Comparison of ENCODE assay signal across 18 cellular contexts in the genomic region with DNA sequence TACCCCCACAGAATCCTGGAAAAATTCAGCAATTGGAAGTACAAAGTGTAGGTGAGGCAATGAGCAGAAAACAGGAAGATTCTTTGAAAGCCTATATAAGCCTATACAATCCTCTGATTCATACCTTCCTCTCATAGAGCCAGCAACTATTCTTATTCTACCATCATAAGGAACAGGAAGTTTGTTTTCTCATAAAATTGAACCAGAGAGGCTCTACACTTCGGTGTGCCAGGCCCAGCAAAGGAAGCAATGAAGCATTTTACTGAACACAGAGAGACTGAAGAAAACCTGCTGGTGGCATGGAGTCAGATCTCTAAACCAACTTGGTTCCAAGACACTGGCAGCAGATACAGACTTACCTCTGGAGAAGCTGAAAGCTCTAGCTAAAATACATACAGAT. TPM values are rescaled to one million over a fixed set of nuclear protein-coding genes. Genes with fewer than 3 reads are reported as not detected.
DNase-seq lines count a peak whose midpoint lies in the region; ATAC-seq and TF ChIP-seq lines count a peak whose summit lies in the region.
"Had no signal": no experiment of that assay in that cellular context is flagged by ENCODE, and none has a peak within 500 bp of the region (broad histone marks: within the 10 kb centered on the region; RNA-seq: fewer than 3 reads in every experiment).

No MANE protein-coding gene starts in this region.

- H3K4me1 Mint-ChIP-seq in activated T-cell treated with anti-CD3 and anti-CD28 coated beads, Interleukin-2, amount 50 U/mL, for 72 hours (ENCODE audit: low read depth): peaks cover 22% of the 10 kb centered on the region
- peaks cover 26% of the 10 kb centered on the region for H3K4me1 Mint-ChIP-seq in activated T-cell treated with anti-CD3 and anti-CD28 coated beads, Interleukin-2, amount 50 U/mL, for 4 hours (ENCODE audit: low read depth)
- peaks cover 28% of the 10 kb centered on the region for H3K4me1 Mint-ChIP-seq in dendritic cell treated with granulocyte-macrophage colony-stimulating factor and Interleukin-4, amounts not matched to agents 40 ng/mL and 50 ng/mL, for 4 days (ENCODE audit: low read depth)
- H3K4me1 Mint-ChIP-seq in Calu3 (ENCODE audit: low read depth, unreplicated experiment): no peaks in the 10 kb centered on the region

- POLR2A ChIA-PET in Panc1 (lab: Charles Lee): no interaction called here

- H3K27me3 ChIP-seq in Panc1 (ENCODE audit: control insufficient read depth, insufficient read depth, low read length) (no peaks in the 10 kb centered on the region), neutrophil (no peaks in the 10 kb centered on the region)
- H3K27me3 ChIP-seq: body of pancreas, colonic mucosa, gastroesophageal sphincter, pancreas, suprapubic skin had no signal

- ATAC-seq in activated T-cell treated with anti-CD3 and anti-CD28 coated beads, Interleukin-2, amount 50 U/mL, for 72 hours (replicated peaks in 1 of 2): peak; percentile 76 to 88
- no peak for ATAC-seq in activated T-cell treated with anti-CD3 and anti-CD28 coated beads, Interleukin-2, amount 50 U/mL, for 4 hours
- ATAC-seq in Panc1: no peak
- ATAC-seq in GM19397 (IDR thresholded peaks at IDR 0.05; ENCODE audit: unreplicated experiment): no peak
- ATAC-seq: body of pancreas, gastroesophageal sphincter, pancreas had no signal

- H3K9me3 Mint-ChIP-seq in activated T-cell treated with anti-CD3 and anti-CD28 coated beads, Interleukin-2, amount 50 U/mL, for 72 hours: no peaks in the 10 kb centered on the region
- no peaks in the 10 kb centered on the region for H3K9me3 Mint-ChIP-seq in activated T-cell treated with anti-CD3 and anti-CD28 coated beads, Interleukin-2, amount 50 U/mL, for 4 hours
- no peaks in the 10 kb centered on the region for H3K9me3 Mint-ChIP-seq in dendritic cell treated with granulocyte-macrophage colony-stimulating factor and Interleukin-4, amounts not matched to agents 40 ng/mL and 50 ng/mL, for 4 days
- no peaks in the 10 kb centered on the region for H3K9me3 Mint-ChIP-seq in Calu3 (ENCODE audit: low read depth, unreplicated experiment)

- no peaks in the 10 kb centered on the region for H3K27me3 Mint-ChIP-seq in activated T-cell treated with anti-CD3 and anti-CD28 coated beads, Interleukin-2, amount 50 U/mL, for 72 hours (ENCODE audit: low read depth)
- no peaks in the 10 kb centered on the region for H3K27me3 Mint-ChIP-seq in activated T-cell treated with anti-CD3 and anti-CD28 coated beads, Interleukin-2, amount 50 U/mL, for 4 hours (ENCODE audit: low read depth)
- no peaks in the 10 kb centered on the region for H3K27me3 Mint-ChIP-seq in dendritic cell treated with granulocyte-macrophage colony-stimulating factor and Interleukin-4, amounts not matched to agents 40 ng/mL and 50 ng/mL, for 4 days
- H3K27me3 Mint-ChIP-seq in Calu3 (ENCODE audit: unreplicated experiment): no peaks in the 10 kb centered on the region

- H3K27ac ChIP-seq in Panc1 (ENCODE audit: low read length): no peak overlapping the region
- H3K27ac ChIP-seq in neutrophil: peak overlapping the region; percentile 54
- H3K27ac ChIP-seq: body of pancreas, colonic mucosa, pancreas, suprapubic skin had no signal

- H3K27ac Mint-ChIP-seq in activated T-cell treated with anti-CD3 and anti-CD28 coated beads, Interleukin-2, amount 50 U/mL, for 72 hours: peak overlapping the region; percentile 7
- H3K27ac Mint-ChIP-seq in dendritic cell treated with granulocyte-macrophage colony-stimulating factor and Interleukin-4, amounts not matched to agents 40 ng/mL and 50 ng/mL, for 4 days: peak overlapping the region; percentile 6
- H3K27ac Mint-ChIP-seq in Calu3 (ENCODE audit: unreplicated experiment): no peak overlapping the region

- H3K4me1 ChIP-seq in Panc1 (ENCODE audit: control insufficient read depth, insufficient read depth, low read length) (no peaks in the 10 kb centered on the region), neutrophil (ENCODE audit: control insufficient read depth in 1 of 2, insufficient read depth in 1 of 2, low read depth in 1 of 2, low read length in 1 of 2) (peaks cover 4 to 8% of the 10 kb centered on the region in 2 experiments)
- H3K4me1 ChIP-seq: body of pancreas, colonic mucosa, pancreas, suprapubic skin had no signal

- peaks cover 12 to 39% of the 10 kb centered on the region in 2 donors for H3K36me3 Mint-ChIP-seq in activated T-cell treated with anti-CD3 and anti-CD28 coated beads, Interleukin-2, amount 50 U/mL, for 72 hours (ENCODE audit: insufficient read depth in 2 of 2)
- peaks cover 41% of the 10 kb centered on the region for H3K36me3 Mint-ChIP-seq in activated T-cell treated with anti-CD3 and anti-CD28 coated beads, Interleukin-2, amount 50 U/mL, for 4 hours (ENCODE audit: insufficient read depth)
- H3K36me3 Mint-ChIP-seq in dendritic cell treated with granulocyte-macrophage colony-stimulating factor and Interleukin-4, amounts not matched to agents 40 ng/mL and 50 ng/mL, for 4 days (ENCODE audit: low read depth): peaks cover 61% of the 10 kb centered on the region
- peaks cover 46% of the 10 kb centered on the region for H3K36me3 Mint-ChIP-seq in Calu3 (ENCODE audit: insufficient read depth, unreplicated experiment)

- DNase-seq in activated T-cell treated with anti-CD3 and anti-CD28 coated beads, Interleukin-2, amount 50 U/mL, for 72 hours: no peak
- DNase-seq in activated T-cell treated with anti-CD3 and anti-CD28 coated beads, Interleukin-2, amount 50 U/mL, for 4 hours: no peak
- DNase-seq in Panc1 (ENCODE audit: low read depth, low spot score) (no peak), GDM1 (lab: John Stamatoyannopoulos, UW) (no peak), Calu3 (no peak)
- DNase-seq: activated gamma-delta T cell treated with Interleukin-2 at 50 U/mL for 16 hours, body of pancreas, colonic mucosa, IMR-90, NCI-H1092 treated with DMSO at 0.1 percent for 48 hours, NCI-H2171 treated with DMSO at 0.1 percent for 48 hours, NCI-H774, pancreas had no signal

- H3K36me3 ChIP-seq in Panc1 (ENCODE audit: control insufficient read depth, insufficient read depth, low read length): peaks cover 6% of the 10 kb centered on the region; the same call in 1 of the 2 replicates
- H3K36me3 ChIP-seq in neutrophil: peaks cover 66% of the 10 kb centered on the region

- TF ChIP-seq CTCF in Panc1 (IDR thresholded peaks at IDR 0.05): no peak
- no peak for TF ChIP-seq CTCF in neutrophil (IDR thresholded peaks at IDR 0.05)
- no peak for TF ChIP-seq CTCF in Calu3 (IDR thresholded peaks at IDR 0.05; ENCODE audit: unreplicated experiment)

- TSS peak; percentile 48 for BruUV-seq in Panc1 (replicated peaks; lab: Mats Ljungman, UMichigan)
- BruUV-seq in Calu3 (replicated peaks; lab: Mats Ljungman, UMichigan): no TSS peak

- H3K9me3 ChIP-seq in Panc1 (ENCODE audit: control insufficient read depth, insufficient read depth, low read depth, low read length): no peaks in the 10 kb centered on the region
- no peaks in the 10 kb centered on the region for H3K9me3 ChIP-seq in neutrophil
- H3K9me3 ChIP-seq: body of pancreas, colonic mucosa, gastroesophageal sphincter, pancreas, suprapubic skin had no signal

- no peak overlapping the region for H3K4me3 Mint-ChIP-seq in activated T-cell treated with anti-CD3 and anti-CD28 coated beads, Interleukin-2, amount 50 U/mL, for 72 hours
- no peak overlapping the region for H3K4me3 Mint-ChIP-seq in activated T-cell treated with anti-CD3 and anti-CD28 coated beads, Interleukin-2, amount 50 U/mL, for 4 hours
- no peak overlapping the region for H3K4me3 Mint-ChIP-seq in dendritic cell treated with granulocyte-macrophage colony-stimulating factor and Interleukin-4, amounts not matched to agents 40 ng/mL and 50 ng/mL, for 4 days
- no peak overlapping the region for H3K4me3 Mint-ChIP-seq in Calu3 (ENCODE audit: low read depth, unreplicated experiment)

- intact Hi-C loops in Panc1 (cut with micrococcal nuclease; ENCODE audit: unreplicated experiment): no loop called here
- intact Hi-C loops in dendritic cell treated with granulocyte-macrophage colony-stimulating factor and Interleukin-4, amounts not matched to agents 40 ng/mL and 50 ng/mL, for 4 days (cut with micrococcal nuclease): loop anchor here (5.0 kb wide), 1 partner anchor 42 kb away; no protein-coding TSS in a partner anchor
- intact Hi-C loops in Calu3 (cut with micrococcal nuclease; ENCODE audit: unreplicated experiment): no loop called here

- H3K4me3 ChIP-seq in Panc1 (ENCODE audit: low read depth in 2 of 2, low read length in 2 of 2): no peak overlapping the region
- H3K4me3 ChIP-seq in neutrophil (ENCODE audit: low read depth in 1 of 2, low read length in 1 of 2): no peak overlapping the region
- H3K4me3 ChIP-seq: body of pancreas, colonic mucosa, gastroesophageal sphincter, pancreas, suprapubic skin had no signal

- CTCF ChIA-PET in Panc1 (lab: Charles Lee): no interaction called here
- CTCF ChIA-PET in Calu3 (lab: Charles Lee): no interaction called here

- in situ Hi-C loops in Panc1 (cut with HindIII; ENCODE audit: low pct_unique_long_range_greater_than_20kb, low sequenced_read_pairs): no loop called here

RNA-seq across cellular contexts. Expression of gene CASP8, which starts 18.7 kb away (rescaled TPM):
- total RNA-seq in activated T-cell treated with anti-CD3 and anti-CD28 coated beads, Interleukin-2, amount 50 U/mL, for 72 hours: 10 to 100 TPM; 45.0 to 78.7 TPM
- 10 to 100 TPM; 31.6 to 45.8 (median 36.9) TPM for total RNA-seq in activated T-cell treated with anti-CD3 and anti-CD28 coated beads, Interleukin-2, amount 50 U/mL, for 4 hours
- total RNA-seq in Panc1 (2021; ENCODE audit: unreplicated experiment) (34.8 TPM), Calu3 (2022) (67.1 and 87.6 TPM in 2 replicates)
- 18.4 TPM for polyA plus RNA-seq in Panc1 (2012; ENCODE audit: insufficient read length)

Comparison
In these comparisons a context has a peak if more than half of its experiments do, and no peak if none do; other contexts are left out.
1. ATAC-seq: peak in activated T-cell treated with anti-CD3 and anti-CD28 coated beads, Interleukin-2, amount 50 U/mL, for 72 hours (2 of 2); none in activated T-cell treated with anti-CD3 and anti-CD28 coated beads, Interleukin-2, amount 50 U/mL, for 4 hours (0 of 2), Panc1 (single experiment) and GM19397 (single experiment).